7 cellular contexts compared by ENCODE assay signal in genomic region chr5:172897067-172897690, GRCh38.
DNase-seq lines count a peak whose midpoint lies in the region; ATAC-seq and TF ChIP-seq lines count a peak whose summit lies in the region.
"Not testable (repeated sequence)": the region's sequence is repeated elsewhere in the genome, so short reads cannot be mapped to it uniquely, and the experiment has no call there.

No MANE protein-coding gene starts in this region.

- H2AK9ac ChIP-seq in IMR-90 (replicated peaks; ENCODE audit: low read depth, low read length, poor library complexity) = peak overlapping the region; percentile 86

- not testable (repeated sequence) for H4K20me1 ChIP-seq in IMR-90 (ENCODE audit: insufficient read depth, low read length); osteoblast (ENCODE audit: insufficient read depth, low read length)

- peak overlapping the region; percentile 58 for H3K27ac Mint-ChIP-seq in activated T-cell treated with anti-CD3 and anti-CD28 coated beads, Interleukin-2, amount 50 U/mL, for 24 hours
- H3K27ac Mint-ChIP-seq in stimulated activated naive CD8-positive, alpha-beta T cell treated with anti-CD3 and anti-CD28 coated beads, Interleukin-15, Interleukin-2, amounts not matched to agents 100 ng/mL and 50 ng/mL, for 24 hours = peak overlapping the region; percentile 63

- no CpG with 5 or more reads among the region's 9 CpGs for WGBS in IMR-90 (ENCODE audit: extremely low coverage in 2 of 2, insufficient read length in 1 of 2), 2 experiments
- 84 to 85% methylated on average over 9 of the region's 9 CpGs for WGBS in body of pancreas, 2 donors
- 65% methylated on average over 9 of the region's 9 CpGs for WGBS in esophagus muscularis mucosa
- WGBS in lung, 2 donors = 75 to 78% methylated on average over 9 of the region's 9 CpGs

- not testable (repeated sequence) for H3K9me3 Mint-ChIP-seq in activated T-cell treated with anti-CD3 and anti-CD28 coated beads, Interleukin-2, amount 50 U/mL, for 24 hours; stimulated activated naive CD8-positive, alpha-beta T cell treated with anti-CD3 and anti-CD28 coated beads, Interleukin-15, Interleukin-2, amounts not matched to agents 100 ng/mL and 50 ng/mL, for 24 hours

- H2BK120ac ChIP-seq in IMR-90 (ENCODE audit: low read depth, low read length) = peak overlapping the region; percentile 97

- peak overlapping the region; percentile 96 for H3K14ac ChIP-seq in IMR-90 (replicated peaks; ENCODE audit: low read depth, low read length)

- CTCF ChIA-PET in IMR-90 (lab: Yijun Ruan, JAX) = interaction anchor here (0.6 to 1.3 kb wide), 3 partner anchors 18 to 1086 kb away, joined by 3 to 4 read pairs (median 4); no protein-coding TSS in a partner anchor

- H3K4me2 ChIP-seq in IMR-90 (ENCODE audit: low read depth, low read length) (peak overlapping the region; percentile 14), osteoblast (ENCODE audit: insufficient read depth, low read length) (peak overlapping the region; percentile 62)

- H3K27ac ChIP-seq in IMR-90 (ENCODE audit: insufficient read depth, low read length) = peak overlapping the region; percentile 98
- H3K27ac ChIP-seq in body of pancreas = peak overlapping the region in 3 of 4 donors; percentile 64 to 100 (median 99)
- peak overlapping the region; percentile 90 to 99 (median 96) for H3K27ac ChIP-seq in esophagus muscularis mucosa (replicated peaks in 1 of 4)
- H3K27ac ChIP-seq in lung (ENCODE audit: low read depth in 1 of 2, low read length in 1 of 2) = peak overlapping the region; percentile 71 to 86
- peak overlapping the region; percentile 99 for H3K27ac ChIP-seq in osteoblast (ENCODE audit: low read depth, low read length)

- intact Hi-C loops in IMR-90 (cut with micrococcal nuclease); body of pancreas (cut with DNase I); esophagus muscularis mucosa (cut with DNase I): not testable (repeated sequence)

- H3K23ac ChIP-seq in IMR-90 (ENCODE audit: low read depth, low read length) = peak overlapping the region; percentile 95

- BruUV-seq in IMR-90 (replicated peaks; lab: Mats Ljungman, UMichigan) = TSS peak; percentile 89

- H4K8ac ChIP-seq in IMR-90 (ENCODE audit: low read depth in 2 of 2, low read length in 2 of 2) = peak overlapping the region; percentile 89 to 91

- TF ChIP-seq CTCF in IMR-90 (conservative IDR thresholded peaks at IDR 0.05; ENCODE audit: low read depth, low read length); body of pancreas (IDR thresholded peaks at IDR 0.05); esophagus muscularis mucosa (IDR thresholded peaks at IDR 0.05); lung (IDR thresholded peaks at IDR 0.05; ENCODE audit: control extremely low read depth, extremely low read depth); osteoblast (IDR thresholded peaks at IDR 0.05; ENCODE audit: extremely low read depth, low read depth, low read length): not testable (repeated sequence)

- H2BK5ac ChIP-seq in IMR-90 (ENCODE audit: low read depth, low read length, poor library complexity, severe bottlenecking) = peak overlapping the region; percentile 98

- not testable (repeated sequence) for H3K9me3 ChIP-seq in IMR-90 (ENCODE audit: control insufficient read depth, insufficient read depth, low read length); body of pancreas; esophagus muscularis mucosa; lung (ENCODE audit: control insufficient read depth in 2 of 2, insufficient read depth in 1 of 2, low read length in 1 of 2); osteoblast (ENCODE audit: low read depth, low read length)

- not testable (repeated sequence) for ATAC-seq in IMR-90 (ENCODE audit: low read depth); body of pancreas
- peak; percentile 1 for ATAC-seq in lung (ENCODE audit: insufficient read depth, low FRiP score)

- H3K4me3 Mint-ChIP-seq in activated T-cell treated with anti-CD3 and anti-CD28 coated beads, Interleukin-2, amount 50 U/mL, for 24 hours = peak overlapping the region; percentile 8
- H3K4me3 Mint-ChIP-seq in stimulated activated naive CD8-positive, alpha-beta T cell treated with anti-CD3 and anti-CD28 coated beads, Interleukin-15, Interleukin-2, amounts not matched to agents 100 ng/mL and 50 ng/mL, for 24 hours = not testable (repeated sequence)

- peak overlapping the region; percentile 97 for H2AK5ac ChIP-seq in IMR-90 (ENCODE audit: low read depth, low read length)

- H3K4me1 ChIP-seq in IMR-90 (ENCODE audit: control insufficient read depth, insufficient read depth, low read length) (peaks cover 34% of the 10 kb centered on the region), body of pancreas (peaks cover 40% of the 10 kb centered on the region), esophagus muscularis mucosa (peaks cover 48 to 80% (median 70%) of the 10 kb centered on the region in 4 donors), lung (ENCODE audit: control insufficient read depth in 2 of 2, insufficient read depth in 2 of 2, low read length in 2 of 2) (peaks cover 9 to 28% of the 10 kb centered on the region in 2 donors), osteoblast (ENCODE audit: insufficient read depth, low read length) (peaks cover 49% of the 10 kb centered on the region)

- peak overlapping the region; percentile 79 for H2BK15ac ChIP-seq in IMR-90 (ENCODE audit: low read depth, low read length)

- TF ChIP-seq POLR2A in IMR-90 (IDR thresholded peaks at IDR 0.05; ENCODE audit: low read depth, low read length) = 0 out of 2 replicates have a peak, but pooled peaks have one; percentile 11
- not testable (repeated sequence) for TF ChIP-seq POLR2A in body of pancreas (IDR thresholded peaks at IDR 0.05); esophagus muscularis mucosa (IDR thresholded peaks at IDR 0.05; ENCODE audit: low read depth)

- H3K4me3 ChIP-seq in IMR-90 (ENCODE audit: insufficient read depth, low read depth, low read length); body of pancreas; lung; osteoblast (ENCODE audit: insufficient read depth, low read length): not testable (repeated sequence)
- H3K4me3 ChIP-seq in esophagus muscularis mucosa = peak overlapping the region; percentile 9 to 36 (median 15)

- H2BK20ac ChIP-seq in IMR-90 (ENCODE audit: low read depth, low read length) = peak overlapping the region; percentile 97

- peak overlapping the region; percentile 99 for H3K4ac ChIP-seq in IMR-90 (ENCODE audit: low read depth, low read length)

- H3K36me3 ChIP-seq in IMR-90 (ENCODE audit: control insufficient read depth, insufficient read depth, low read length) = peaks cover 20% of the 10 kb centered on the region
- not testable (repeated sequence) for H3K36me3 ChIP-seq in body of pancreas (replicated peaks in 1 of 2; ENCODE audit: insufficient read depth in 1 of 2, low read depth in 2 of 2); lung (ENCODE audit: control insufficient read depth in 2 of 2, insufficient read depth in 2 of 2, low read length in 2 of 2)
- peaks cover 0 to 11% (median 5%) of the 10 kb centered on the region in 4 donors for H3K36me3 ChIP-seq in esophagus muscularis mucosa
- peaks cover 20% of the 10 kb centered on the region for H3K36me3 ChIP-seq in osteoblast (ENCODE audit: insufficient read depth, low read length)

- POLR2A ChIA-PET in IMR-90 (lab: Charles Lee; ENCODE audit: unreplicated experiment) = interaction anchor here (1.3 kb wide), 1 partner anchor 27 kb away, joined by 4 read pairs; no protein-coding TSS in a partner anchor

- in situ Hi-C loops in IMR-90 (cut with MboI; ENCODE audit: low sequenced_read_pairs) = not testable (repeated sequence)

- dilution Hi-C loops in IMR-90 (cut with HindIII; ENCODE audit: low sequenced_read_pairs, unreplicated experiment) = not testable (repeated sequence)

- not testable (repeated sequence) for H3K27me3 ChIP-seq in IMR-90 (ENCODE audit: control insufficient read depth, insufficient read depth, low read length); body of pancreas; esophagus muscularis mucosa; lung (ENCODE audit: control insufficient read depth, insufficient read depth); osteoblast (ENCODE audit: insufficient read depth, low read length)

- peaks cover 46 to 72% of the 10 kb centered on the region in 2 experiments for H3K79me1 ChIP-seq in IMR-90 (ENCODE audit: low read depth in 1 of 2, low read length in 2 of 2)

- H4K5ac ChIP-seq in IMR-90 (ENCODE audit: low read depth, low read length) = peak overlapping the region; percentile 50

- not testable (repeated sequence) for TF ChIP-seq EP300 in esophagus muscularis mucosa (IDR thresholded peaks at IDR 0.05)

- DNase-seq in IMR-90; activated T-cell treated with anti-CD3 and anti-CD28 coated beads, Interleukin-2, amount 50 U/mL, for 24 hours; body of pancreas; esophagus muscularis mucosa (ENCODE audit: extremely low spot score); lung (ENCODE audit: low spot score); osteoblast (ENCODE audit: insufficient read length, low spot score, missing footprints): not testable (repeated sequence)

- not testable (repeated sequence) for TF ChIP-seq RAD21 in IMR-90 (IDR thresholded peaks at IDR 0.05; ENCODE audit: low read length)

- peak overlapping the region; percentile 86 for H3K9ac ChIP-seq in IMR-90 (ENCODE audit: low read depth, low read length)

- H3K56ac ChIP-seq in IMR-90 (ENCODE audit: extremely low read depth, insufficient read depth, low read length) = peak overlapping the region; percentile 95

- not testable (repeated sequence) for H3K27me3 Mint-ChIP-seq in activated T-cell treated with anti-CD3 and anti-CD28 coated beads, Interleukin-2, amount 50 U/mL, for 24 hours; stimulated activated naive CD8-positive, alpha-beta T cell treated with anti-CD3 and anti-CD28 coated beads, Interleukin-15, Interleukin-2, amounts not matched to agents 100 ng/mL and 50 ng/mL, for 24 hours

- peaks cover 35% of the 10 kb centered on the region for H3K36me3 Mint-ChIP-seq in activated T-cell treated with anti-CD3 and anti-CD28 coated beads, Interleukin-2, amount 50 U/mL, for 24 hours (ENCODE audit: low read depth)
- H3K36me3 Mint-ChIP-seq in stimulated activated naive CD8-positive, alpha-beta T cell treated with anti-CD3 and anti-CD28 coated beads, Interleukin-15, Interleukin-2, amounts not matched to agents 100 ng/mL and 50 ng/mL, for 24 hours (ENCODE audit: low read depth) = peaks cover 25% of the 10 kb centered on the region

- peak overlapping the region; percentile 99 for H4K91ac ChIP-seq in IMR-90 (ENCODE audit: insufficient read depth, low read depth, low read length)

- H3K79me2 ChIP-seq in osteoblast (ENCODE audit: insufficient read depth, low read length) = peaks cover 19% of the 10 kb centered on the region

- H3K9me1 ChIP-seq in IMR-90 (ENCODE audit: insufficient read depth, low read length) = peaks cover 28% of the 10 kb centered on the region

- H3K4me1 Mint-ChIP-seq in activated T-cell treated with anti-CD3 and anti-CD28 coated beads, Interleukin-2, amount 50 U/mL, for 24 hours (ENCODE audit: low read depth); stimulated activated naive CD8-positive, alpha-beta T cell treated with anti-CD3 and anti-CD28 coated beads, Interleukin-15, Interleukin-2, amounts not matched to agents 100 ng/mL and 50 ng/mL, for 24 hours (ENCODE audit: low read depth): not testable (repeated sequence)

- peak overlapping the region; percentile 27 for H2AFZ ChIP-seq in IMR-90 (replicated peaks; ENCODE audit: low read length, poor library complexity)
- H2AFZ ChIP-seq in osteoblast (ENCODE audit: low read length) = not testable (repeated sequence)

- peak overlapping the region; percentile 82 for H3K18ac ChIP-seq in IMR-90 (ENCODE audit: low read depth, low read length)
